Comparison of ENCODE assay signal across 17 cellular contexts in genomic region chr12:38141861-38142260, GRCh38.
DNase-seq lines count a peak whose midpoint lies in the region; ATAC-seq, FAIRE-seq and TF ChIP-seq lines count a peak whose summit lies in the region.
"Had no signal": no experiment of that assay in that cellular context is flagged by ENCODE, and none has a peak within 500 bp of the region (broad histone marks: within the 10 kb centered on the region; RNA-seq: fewer than 3 reads in every experiment).

No MANE protein-coding gene starts in this region.

- peak; percentile 80 for FAIRE-seq in K562 (lab: Jason Lieb, UNC)
- FAIRE-seq in keratinocyte (lab: Jason Lieb, UNC), result peak; percentile 60
- FAIRE-seq: GM18507 had no signal

- no peak overlapping the region for H3K4me3 Mint-ChIP-seq in H9
- H3K4me3 Mint-ChIP-seq: CD8-positive, alpha-beta memory T cell had no signal

- no peak overlapping the region for H3K18ac ChIP-seq in H9 (ENCODE audit: insufficient read length, low read depth, low read length)

- H3K4ac ChIP-seq in H9 (ENCODE audit: low read depth, low read length), result no peak overlapping the region

- no peak overlapping the region for H2BK15ac ChIP-seq in H9 (ENCODE audit: low read depth, low read length)

- in situ Hi-C loops in K562 (cut with MboI), result no loop called here

- no peak overlapping the region for H4K91ac ChIP-seq in H9 (ENCODE audit: insufficient read length, low read depth, low read length)

- H3K79me2 ChIP-seq in K562 (ENCODE audit: control insufficient read depth, insufficient read depth, low read length) (no peaks in the 10 kb centered on the region), keratinocyte (ENCODE audit: control insufficient read depth, insufficient read depth, low read length) (no peaks in the 10 kb centered on the region), H9 (ENCODE audit: insufficient read depth, low read length) (no peaks in the 10 kb centered on the region)

- WGBS in K562 (ENCODE audit: insufficient coverage, low coverage, missing lambda C conversion rate), result 0% methylated on average over 7 of the region's 9 CpGs
- WGBS in H9 (ENCODE audit: extremely low coverage, insufficient read length, low lambda C conversion rate), result no CpG with 5 or more reads among the region's 9 CpGs
- WGBS in esophagus squamous epithelium, 2 donors, result 81 to 83% methylated on average over 6 to 9 of the region's 9 CpGs

- POLR2A ChIA-PET in K562 (lab: Yijun Ruan, JAX), result no interaction called here

- H3K9ac ChIP-seq in K562 (ENCODE audit: insufficient read depth in 1 of 2, low read depth in 2 of 2, low read length in 2 of 2) (no peak overlapping the region), keratinocyte (ENCODE audit: control insufficient read depth, extremely low read depth, insufficient read depth, low read length) (no peak overlapping the region), H9 (ENCODE audit: extremely low read depth, insufficient read length, low read length) (no peak overlapping the region)
- H3K9ac ChIP-seq: BLaER1, GM23248 had no signal

- H2AK5ac ChIP-seq in H9 (ENCODE audit: insufficient read length, low read length), result no peak overlapping the region

- no peak overlapping the region for H3K4me3 ChIP-seq in right atrium auricular region
- no peak overlapping the region for H3K4me3 ChIP-seq in K562
- no peak overlapping the region for H3K4me3 ChIP-seq in keratinocyte (ENCODE audit: control insufficient read depth in 2 of 3, extremely low read depth in 1 of 3, insufficient read depth in 2 of 3, low read depth in 1 of 3, low read length in 3 of 3)
- H3K4me3 ChIP-seq in esophagus squamous epithelium, result no peak overlapping the region
- H3K4me3 ChIP-seq: BLaER1, GM23248 had no signal

- H3K27me3 ChIP-seq in right atrium auricular region (no peaks in the 10 kb centered on the region), K562 (ENCODE audit: control insufficient read depth in 2 of 2, insufficient read depth in 2 of 2, low read length in 2 of 2) (no peaks in the 10 kb centered on the region), keratinocyte (ENCODE audit: control insufficient read depth, extremely low read depth, insufficient read depth, low read length) (no peaks in the 10 kb centered on the region), H9 (ENCODE audit: insufficient read depth, low read length) (no peaks in the 10 kb centered on the region), esophagus squamous epithelium (peaks cover 0 to 15% (median 0%) of the 10 kb centered on the region in 4 donors)
- H3K27me3 ChIP-seq: BLaER1 had no signal

- H3K79me1 ChIP-seq in H9 (ENCODE audit: insufficient read depth, low read depth, low read length, poor library complexity, severe bottlenecking), result no peaks in the 10 kb centered on the region

- H2BK20ac ChIP-seq in H9 (ENCODE audit: low read depth, low read length, poor library complexity, severe bottlenecking), result no peak overlapping the region

- H3K56ac ChIP-seq in H9 (ENCODE audit: insufficient read length, low read depth, low read length), result no peak overlapping the region

- H3K4me2 ChIP-seq in K562 (ENCODE audit: insufficient read depth, low read length), result no peak overlapping the region
- no peak overlapping the region for H3K4me2 ChIP-seq in keratinocyte (ENCODE audit: control insufficient read depth, extremely low read depth, insufficient read depth, low read depth, low read length)
- H3K4me2 ChIP-seq in H9 (ENCODE audit: insufficient read depth, insufficient read length, low read length), result no peak overlapping the region
- H3K4me2 ChIP-seq: BLaER1 had no signal

- H3K36me3 ChIP-seq in right atrium auricular region (no peaks in the 10 kb centered on the region), K562 (ENCODE audit: control insufficient read depth, insufficient read depth, low read length) (no peaks in the 10 kb centered on the region), keratinocyte (ENCODE audit: control insufficient read depth in 2 of 2, extremely low read depth in 1 of 2, insufficient read depth in 2 of 2, low read length in 2 of 2) (no peaks in the 10 kb centered on the region), esophagus squamous epithelium (no peaks in the 10 kb centered on the region)
- H3K36me3 ChIP-seq: BLaER1 had no signal

- no peak for TF ChIP-seq RAD21 in K562 (CRISPR knock-in tag; conservative IDR thresholded peaks at IDR 0.05 in 1 of 2, IDR thresholded peaks at IDR 0.05 in 1 of 2)

- no peak overlapping the region for H2BK12ac ChIP-seq in H9 (ENCODE audit: insufficient read length, low read depth, low read length)

- H2BK5ac ChIP-seq in H9 (ENCODE audit: insufficient read length, low read length), result no peak overlapping the region

- no peak overlapping the region for H2AFZ ChIP-seq in K562 (ENCODE audit: low read depth, low read length)
- H2AFZ ChIP-seq in keratinocyte (ENCODE audit: control insufficient read depth, low read length), result no peak overlapping the region
- no peak overlapping the region for H2AFZ ChIP-seq in H9 (ENCODE audit: low read length)
- H2AFZ ChIP-seq: GM23248 had no signal

- H3K36me3 Mint-ChIP-seq in H9 (ENCODE audit: insufficient read depth in 1 of 3, low read depth in 3 of 3), result peaks cover 0 to 20% (median 13%) of the 10 kb centered on the region in 3 experiments; a peak in 5 of 7 replicates
- H3K36me3 Mint-ChIP-seq: CD8-positive, alpha-beta memory T cell had no signal

- H3K23me2 ChIP-seq in H9 (ENCODE audit: insufficient read length, low read depth, low read length, poor library complexity, severe bottlenecking), result no peaks in the 10 kb centered on the region

- TF ChIP-seq POLR2A in K562 (conservative IDR thresholded peaks at IDR 0.05) (no peak), esophagus squamous epithelium (IDR thresholded peaks at IDR 0.05) (no peak)

- H3K9me1 ChIP-seq in K562 (ENCODE audit: control insufficient read depth, insufficient read depth, low read length), result no peaks in the 10 kb centered on the region
- H3K9me1 ChIP-seq in keratinocyte (ENCODE audit: control insufficient read depth, extremely low read depth, insufficient read depth, low read length), result no peaks in the 10 kb centered on the region

- ATAC-seq in left cardiac atrium, result no peak
- ATAC-seq in K562, result no peak

- H3K23ac ChIP-seq in H9 (ENCODE audit: insufficient read length, low read depth, low read length), result no peak overlapping the region

- H4K5ac ChIP-seq in H9 (ENCODE audit: insufficient read length, low read depth, low read length), result no peak overlapping the region

- H4K8ac ChIP-seq in H9 (replicated peaks; ENCODE audit: insufficient read length, low read depth, low read length), result no peak overlapping the region

- H3K14ac ChIP-seq in H9 (ENCODE audit: insufficient read depth, low read length), result no peak overlapping the region

- CTCF ChIA-PET in K562 (lab: Yijun Ruan, JAX; ENCODE audit: low intra/inter-chr PET ratio), result no interaction called here

- intact Hi-C loops in left cardiac atrium (cut with DNase I), result loop anchor here in 1 of 2 donors (5.0 kb wide), 1 partner anchor 175 kb away; the partner anchor contains the start of gene ALG10B
- intact Hi-C loops in K562 (cut with micrococcal nuclease), result no loop called here
- intact Hi-C loops in esophagus squamous epithelium (cut with DNase I), result no loop called here

- no peaks in the 10 kb centered on the region for H3K4me1 Mint-ChIP-seq in H9

- no peak overlapping the region for H2BK120ac ChIP-seq in H9 (ENCODE audit: low read depth, low read length, poor library complexity, severe bottlenecking)

- H3K27ac ChIP-seq in right atrium auricular region (no peak overlapping the region), K562 (ENCODE audit: extremely low read depth, low read depth, low read length) (no peak overlapping the region), keratinocyte (ENCODE audit: control insufficient read depth, insufficient read depth, low read length) (no peak overlapping the region), H9 (ENCODE audit: insufficient read length, low read depth, low read length) (no peak overlapping the region), esophagus squamous epithelium (no peak overlapping the region)
- H3K27ac ChIP-seq: BLaER1, GM23248 had no signal

- H3T11ph ChIP-seq in H9 (ENCODE audit: low read length), result no peak overlapping the region

- no peaks in the 10 kb centered on the region; the same call in 1 of the 2 replicates for H3K27me3 Mint-ChIP-seq in H9 (ENCODE audit: low read depth)

- no peak for TF ChIP-seq EP300 in K562 (IDR thresholded peaks at IDR 0.05; ENCODE audit: low read length)

- TF ChIP-seq CTCF in right atrium auricular region (IDR thresholded peaks at IDR 0.05) (no peak), K562 (IDR thresholded peaks at IDR 0.05 in 2 of 3, conservative IDR thresholded peaks at IDR 0.05 in 1 of 3; ENCODE audit: insufficient read depth in 2 of 3, low read depth in 1 of 3, low read length in 3 of 3) (no peak), keratinocyte (optimal IDR thresholded peaks at IDR 0.05 in 1 of 3, IDR thresholded peaks at IDR 0.05 in 1 of 3, conservative IDR thresholded peaks at IDR 0.05 in 1 of 3; ENCODE audit: extremely low read depth in 1 of 3, insufficient read depth in 2 of 3, low read length in 3 of 3) (no peak), H9 (conservative IDR thresholded peaks at IDR 0.05) (no peak), esophagus squamous epithelium (IDR thresholded peaks at IDR 0.05) (no peak)

- peaks cover 0 to 9% of the 10 kb centered on the region in 2 donors for H3K4me1 ChIP-seq in right atrium auricular region
- H3K4me1 ChIP-seq in K562 (replicated peaks in 1 of 2; ENCODE audit: control insufficient read depth in 2 of 2, insufficient read depth in 2 of 2, low read length in 2 of 2), result peaks cover 0 to 4% of the 10 kb centered on the region in 2 experiments; a peak in 2 of 5 replicates
- no peaks in the 10 kb centered on the region for H3K4me1 ChIP-seq in keratinocyte (ENCODE audit: control insufficient read depth, extremely low read depth, insufficient read depth, low read length)
- no peaks in the 10 kb centered on the region for H3K4me1 ChIP-seq in H9 (ENCODE audit: insufficient read depth, low read length)
- H3K4me1 ChIP-seq in esophagus squamous epithelium, result peaks cover 6 to 28% (median 6%) of the 10 kb centered on the region in 3 donors
- H3K4me1 ChIP-seq: BLaER1 had no signal

- no peak overlapping the region; a peak in 1 of 7 replicates for H3K27ac Mint-ChIP-seq in H9

- H4K20me1 ChIP-seq in K562 (replicated peaks; ENCODE audit: control insufficient read depth, insufficient read depth, low read length) (no peaks in the 10 kb centered on the region), keratinocyte (ENCODE audit: control insufficient read depth, extremely low read depth, insufficient read depth, low read length) (no peaks in the 10 kb centered on the region), H9 (ENCODE audit: control insufficient read depth, insufficient read depth, insufficient read length) (no peaks in the 10 kb centered on the region)
- H4K20me1 ChIP-seq: BLaER1 had no signal

- DNase-seq in right atrium auricular region (ENCODE audit: low spot score) (peak; percentile 40), left cardiac atrium (no peak), K562 (ENCODE audit: extremely low read depth in 1 of 4, low spot score in 3 of 4) (no peak), keratinocyte (ENCODE audit: low read depth, low spot score) (no peak), H9 (no peak), hypothalamus (lab: John Stamatoyannopoulos, UW) (no peak), esophagus squamous epithelium (lab: John Stamatoyannopoulos, UW) (no peak)
- DNase-seq: 8988T; AML-193; Caco-2; CD8-positive, alpha-beta memory T cell; DND-41; GDM1; GM23248; H7 had no signal

- BruUV-seq in K562 (replicated peaks; lab: Mats Ljungman, UMichigan), result no TSS peak

- H3K9me3 Mint-ChIP-seq in H9, result peaks cover 88 to 95% of the 10 kb centered on the region in 2 experiments

- dilution Hi-C loops in keratinocyte (cut with MboI; ENCODE audit: extremely low pct_ligation_motif_present, low sequenced_read_pairs), result no loop called here

- peaks cover 0 to 4% of the 10 kb centered on the region in 2 donors for H3K9me3 ChIP-seq in right atrium auricular region
- no peaks in the 10 kb centered on the region for H3K9me3 ChIP-seq in K562 (replicated peaks; ENCODE audit: control insufficient read depth, insufficient read depth, low read depth, low read length)
- H3K9me3 ChIP-seq in keratinocyte (ENCODE audit: control insufficient read depth, low read depth, low read length), result no peaks in the 10 kb centered on the region
- H3K9me3 ChIP-seq in H9 (ENCODE audit: control insufficient read depth, low read depth, low read length), result peaks cover 87% of the 10 kb centered on the region
- peaks cover 0 to 10% (median 6%) of the 10 kb centered on the region in 3 donors for H3K9me3 ChIP-seq in esophagus squamous epithelium
